9 cellular contexts compared by ENCODE assay signal in genomic region chr7:44634839-44635591, GRCh38. TPM values are rescaled to one million over a fixed set of nuclear protein-coding genes. Genes with fewer than 3 reads are reported as not detected.
DNase-seq lines count a peak whose midpoint lies in the region; ATAC-seq and TF ChIP-seq lines count a peak whose summit lies in the region.
"Had no signal": no experiment of that assay in that cellular context is flagged by ENCODE, and none has a peak within 500 bp of the region (broad histone marks: within the 10 kb centered on the region; RNA-seq: fewer than 3 reads in every experiment).

No MANE protein-coding gene starts in this region.

- no peaks in the 10 kb centered on the region for H3K9me3 ChIP-seq in SK-N-SH

- no peaks in the 10 kb centered on the region for H3K27me3 ChIP-seq in SK-N-SH (ENCODE audit: insufficient read depth)

- H3K27ac ChIP-seq in caudate nucleus (ENCODE audit: low read depth, low read length) (peak overlapping the region; percentile 71), urinary bladder (ENCODE audit: low read depth) (peak overlapping the region; percentile 57), SK-N-SH (ENCODE audit: low read depth in 2 of 2, low read length in 1 of 2) (peak overlapping the region in 1 of 2 experiments; percentile 91; a peak in 2 of 4 replicates)

- H3K4me3 ChIP-seq in urinary bladder (ENCODE audit: low read depth, low read length) (no peak overlapping the region), SK-N-SH (ENCODE audit: low read depth in 2 of 2, low read length in 1 of 2) (no peak overlapping the region)

- H3K4me2 ChIP-seq in SK-N-SH = no peak overlapping the region

- peaks cover 2% of the 10 kb centered on the region for H3K4me1 ChIP-seq in urinary bladder (ENCODE audit: insufficient read depth)
- peaks cover 23 to 37% of the 10 kb centered on the region in 2 experiments for H3K4me1 ChIP-seq in SK-N-SH (ENCODE audit: control insufficient read depth in 1 of 2, insufficient read depth in 2 of 2, low read depth in 1 of 2, low read length in 1 of 2)

- H3K79me2 ChIP-seq in SK-N-SH (ENCODE audit: insufficient read depth) = peaks cover 9% of the 10 kb centered on the region; the same call in 1 of the 2 replicates

- peaks cover 99% of the 10 kb centered on the region for H3K4me1 Mint-ChIP-seq in activated naive CD4-positive, alpha-beta T cell treated with anti-CD3 and anti-CD28 coated beads, Interleukin-2, amount 10 ng/mL, durations not matched to agents 7 days and 5 days

- CTCF ChIA-PET in activated naive CD4-positive, alpha-beta T cell treated with anti-CD3 and anti-CD28 coated beads, Interleukin-2, amount 10 ng/mL, durations not matched to agents 7 days and 5 days (lab: Charles Lee) = interaction anchor here (1.1 to 1.5 kb wide), 2 partner anchors 9 to 115 kb away, joined by 3 to 4 read pairs; no protein-coding TSS in a partner anchor
- CTCF ChIA-PET in SK-N-SH (lab: Yijun Ruan, JAX) = interaction anchor here (0.8 to 1.9 kb wide), 8 partner anchors 14 to 212 kb away, joined by 3 to 4 read pairs (median 3); partner anchors contain the start of gene H2AZ2

- ATAC-seq in GM19463 (IDR thresholded peaks at IDR 0.05; ENCODE audit: unreplicated experiment) = no peak

- no peaks in the 10 kb centered on the region for H3K9me3 Mint-ChIP-seq in activated naive CD4-positive, alpha-beta T cell treated with anti-CD3 and anti-CD28 coated beads, Interleukin-2, amount 10 ng/mL, durations not matched to agents 7 days and 5 days
- H3K9me3 Mint-ChIP-seq: neural crest cell had no signal

- H3F3A ChIP-seq in SK-N-SH (replicated peaks; ENCODE audit: insufficient read depth) = peaks cover 32% of the 10 kb centered on the region

- H3K9me2 ChIP-seq in SK-N-SH = no peaks in the 10 kb centered on the region

- TF ChIP-seq RAD21 in SK-N-SH (IDR thresholded peaks at IDR 0.05; ENCODE audit: low read length) = no peak

- H3K36me3 Mint-ChIP-seq in activated naive CD4-positive, alpha-beta T cell treated with anti-CD3 and anti-CD28 coated beads, Interleukin-2, amount 10 ng/mL, durations not matched to agents 7 days and 5 days = peaks cover 63% of the 10 kb centered on the region

- H3K4me3 Mint-ChIP-seq in activated naive CD4-positive, alpha-beta T cell treated with anti-CD3 and anti-CD28 coated beads, Interleukin-2, amount 10 ng/mL, durations not matched to agents 7 days and 5 days = no peak overlapping the region
- H3K4me3 Mint-ChIP-seq: neural crest cell had no signal

- WGBS in urinary bladder = 38% methylated on average over 14 of the region's 14 CpGs
- 96% methylated on average over 14 of the region's 14 CpGs for WGBS in SK-N-SH (ENCODE audit: low lambda C conversion rate)

- H3K27me3 Mint-ChIP-seq in activated naive CD4-positive, alpha-beta T cell treated with anti-CD3 and anti-CD28 coated beads, Interleukin-2, amount 10 ng/mL, durations not matched to agents 7 days and 5 days = no peaks in the 10 kb centered on the region

- POLR2A ChIA-PET in SK-N-SH (lab: Yijun Ruan, JAX) = interaction anchor here (1.2 kb wide), 1 partner anchor 28 kb away, joined by 4 read pairs; the partner anchor contains the start of gene OGDH

- no peak for TF ChIP-seq CTCF in SK-N-SH (IDR thresholded peaks at IDR 0.05)

- TF ChIP-seq EP300 in SK-N-SH (IDR thresholded peaks at IDR 0.05; ENCODE audit: borderline replicate concordance in 1 of 2, low read depth in 1 of 2, low read length in 1 of 2) = no peak

- H3K27ac Mint-ChIP-seq in activated naive CD4-positive, alpha-beta T cell treated with anti-CD3 and anti-CD28 coated beads, Interleukin-2, amount 10 ng/mL, durations not matched to agents 7 days and 5 days = peak overlapping the region; percentile 88

- DNase-seq in activated naive CD4-positive, alpha-beta T cell treated with anti-CD3 and anti-CD28 coated beads, Interleukin-2, amount 10 ng/mL, durations not matched to agents 7 days and 5 days = no peak
- DNase-seq in activated naive CD4-positive, alpha-beta T cell treated with anti-CD3 and anti-CD28 coated beads, Interleukin-2, amount 50 U/mL, for 16 hours = no peak
- DNase-seq in caudate nucleus (lab: John Stamatoyannopoulos, UW) (peak in 5 of 61 donors; percentile 8 to 18 (median 16)), medulla oblongata (ENCODE audit: extremely low spot score) (peak; percentile 39), SHP77 (lab: John Stamatoyannopoulos, UW) (no peak), SK-N-SH (no peak)

- no peak overlapping the region for H2AFZ ChIP-seq in SK-N-SH (ENCODE audit: low read depth)

- no peaks in the 10 kb centered on the region for H3K36me3 ChIP-seq in urinary bladder (ENCODE audit: insufficient read depth)
- H3K36me3 ChIP-seq in SK-N-SH (replicated peaks in 1 of 2; ENCODE audit: control insufficient read depth in 1 of 2, insufficient read depth in 2 of 2, low read length in 1 of 2) = peaks cover 0 to 5% of the 10 kb centered on the region in 2 experiments

- H3K9ac ChIP-seq in SK-N-SH = no peak overlapping the region

- H4K20me1 ChIP-seq in SK-N-SH (ENCODE audit: insufficient read depth) = 0 out of 2 replicates have a peak, but pooled peaks cover 5% of the 10 kb centered on the region

TF ChIP-seq in SK-N-SH, 30 proteins besides CTCF, POLR2A, EP300 and RAD21 (continues in another document):
- no peak for TF ChIP-seq ELF1 (IDR thresholded peaks at IDR 0.05)
- no peak for TF ChIP-seq RCOR1 (IDR thresholded peaks at IDR 0.05; ENCODE audit: low read length)
- TF ChIP-seq GABPA (IDR thresholded peaks at IDR 0.05; ENCODE audit: low read depth) = no peak
- no peak for TF ChIP-seq CHD2 (IDR thresholded peaks at IDR 0.05; ENCODE audit: low read length, partially characterized antibody)
- TF ChIP-seq ZBTB33 (IDR thresholded peaks at IDR 0.05; ENCODE audit: borderline replicate concordance, low read depth) = no peak
- no peak for TF ChIP-seq USF1 (IDR thresholded peaks at IDR 0.05; ENCODE audit: borderline replicate concordance, low read depth)
- TF ChIP-seq REST (IDR thresholded peaks at IDR 0.05; ENCODE audit: low read depth, low read length) = no peak
- no peak for TF ChIP-seq EZH2phosphoT487 (IDR thresholded peaks at IDR 0.05; ENCODE audit: borderline replicate concordance, low read depth)
- no peak for TF ChIP-seq NRF1 (IDR thresholded peaks at IDR 0.05; ENCODE audit: low read depth, low read length)
- TF ChIP-seq MAX (IDR thresholded peaks at IDR 0.05; ENCODE audit: low read depth) = no peak

RNA-seq across cellular contexts. Expression of gene OGDH, which starts 28.6 kb away (rescaled TPM):
- 43.1 TPM for total RNA-seq in urinary bladder
- polyA plus RNA-seq in urinary bladder (83.5 TPM), SK-N-SH (2012; rRNA removed) (58.2 and 69.4 TPM in 2 replicates)
- 35.2 and 49.5 TPM in 2 replicates for polyA plus RNA-seq in SK-N-SH (2012; cell fraction: cytosol; rRNA removed)
- 71.1 and 78.7 TPM in 2 replicates for polyA plus RNA-seq in SK-N-SH (2012; cell fraction: nucleus; rRNA removed)

RNA-seq across cellular contexts. Expression of gene TMED4, which starts 53.0 kb away (rescaled TPM):
- total RNA-seq in urinary bladder = 92.6 TPM
- polyA plus RNA-seq in urinary bladder (70.3 TPM), SK-N-SH (2012; rRNA removed) (145 and 192 TPM in 2 replicates)
- polyA plus RNA-seq in SK-N-SH (2012; cell fraction: cytosol; rRNA removed) = 101 and 126 TPM in 2 replicates
- polyA plus RNA-seq in SK-N-SH (2012; cell fraction: nucleus; rRNA removed) = 144 and 182 TPM in 2 replicates
